Comparison of ENCODE assay signal across 25 cellular contexts in genomic region chr2:15432642-15433261, GRCh38.
"Had no signal": no experiment of that assay in that cellular context is flagged by ENCODE, and none has a peak within 500 bp of the region (broad histone marks: within the 10 kb centered on the region; RNA-seq: fewer than 3 reads in every experiment).

No MANE protein-coding gene starts in this region.

- H3K36me3 ChIP-seq: prostate gland, right atrium auricular region, thyroid gland, vagina had no signal

- H3K4me1 ChIP-seq: esophagus squamous epithelium, lower lobe of right lung, prostate gland, right atrium auricular region, stomach, thyroid gland, vagina had no signal

- ATAC-seq: left ventricle myocardium superior; lower lobe of right lung; naive thymus-derived CD8-positive, alpha-beta T cell; sciatic nerve had no signal

- H3K27ac ChIP-seq: esophagus squamous epithelium, lower lobe of right lung, prostate gland, right atrium auricular region, stomach, thyroid gland, vagina had no signal

- H3K4me2 ChIP-seq: smooth muscle cell had no signal

- H3K9me3 ChIP-seq: esophagus squamous epithelium, lower lobe of right lung, prostate gland, right atrium auricular region, stomach, thyroid gland, vagina had no signal

- DNase-seq: dermis blood vessel endothelial cell; effector memory CD4-positive, alpha-beta T cell; esophagus squamous epithelium; foreskin melanocyte; head of caudate nucleus; left ventricle myocardium superior; lower lobe of right lung; naive thymus-derived CD8-positive, alpha-beta T cell; nephron progenitor cell; nucleus accumbens; stimulated activated CD4-positive, alpha-beta T cell treated with anti-CD3 and anti-CD28 coated beads, Interleukin-12 subunit alpha, Interleukin-12 subunit beta, amount 100 ng/mL, for 4 hours; stimulated activated CD4-positive, alpha-beta T cell treated with anti-CD3 and anti-CD28 coated beads, Interleukin-1b, Interleukin-23, amount 100 ng/mL, for 48 hours; stimulated activated CD4-positive, alpha-beta T cell treated with anti-CD3 and anti-CD28 coated beads, Interleukin-4, amount 100 ng/mL, for 1 hour; stimulated activated CD8-positive, alpha-beta memory T cell treated with anti-CD3 and anti-CD28 coated beads, Interleukin-4, amount 100 ng/mL, for 48 hours; stimulated activated naive CD4-positive, alpha-beta T cell treated with Interleukin-2 at 50 U/mL for 16 hours; stomach; thyroid gland; trophoblast cell had no signal

- H3K4me3 ChIP-seq: esophagus squamous epithelium, lower lobe of right lung, prostate gland, right atrium auricular region, smooth muscle cell, stomach, thyroid gland, vagina had no signal

- H3K27me3 ChIP-seq: esophagus squamous epithelium, right atrium auricular region, stomach, thyroid gland, vagina had no signal

- FAIRE-seq: endothelial cell of umbilical vein, keratinocyte had no signal
